In genomic region chr5:172985596-172985995, GRCh38 we compare ENCODE assay signal across 10 cellular contexts. TPM values are rescaled to one million over a fixed set of nuclear protein-coding genes. Genes with fewer than 3 reads are reported as not detected.
A peak's percentile ranks its signal among the peaks of the same experiment; 100 is the strongest.
DNase-seq lines count a peak whose midpoint lies in the region; ATAC-seq and TF ChIP-seq lines count a peak whose summit lies in the region.
"Had no signal": no experiment of that assay in that cellular context is flagged by ENCODE, and none has a peak within 500 bp of the region (broad histone marks: within the 10 kb centered on the region; RNA-seq: fewer than 3 reads in every experiment).

No MANE protein-coding gene starts in this region.

- CTCF ChIA-PET in activated CD8-positive, alpha-beta memory T cell treated with anti-CD3 and anti-CD28 coated beads, Interleukin-2, amount 10 ng/mL, durations not matched to agents 7 days and 5 days (lab: Charles Lee) = interaction anchor here (1.4 to 2.3 kb wide), 4 partner anchors 9 to 72 kb away, joined by 4 to 14 read pairs (median 6); no protein-coding TSS in a partner anchor

- no peak for ATAC-seq in activated CD8-positive, alpha-beta memory T cell treated with anti-CD3 and anti-CD28 coated beads, Interleukin-2, amount 10 ng/mL, durations not matched to agents 7 days and 5 days
- no peak for ATAC-seq in stimulated activated effector memory CD8-positive, alpha-beta T cell treated with anti-CD3 and anti-CD28 coated beads, Interleukin-12 subunit alpha, Interleukin-12 subunit beta, amount 100 ng/mL, for 72 hours
- ATAC-seq in HG02588 (IDR thresholded peaks at IDR 0.05; ENCODE audit: unreplicated experiment) (no peak), GM18909 (IDR thresholded peaks at IDR 0.05; ENCODE audit: poor library complexity, unreplicated experiment) (no peak), HG02642 (IDR thresholded peaks at IDR 0.05; ENCODE audit: poor library complexity, unreplicated experiment) (no peak)

- no peaks in the 10 kb centered on the region for H3K9me3 Mint-ChIP-seq in activated CD8-positive, alpha-beta memory T cell treated with anti-CD3 and anti-CD28 coated beads, Interleukin-2, amount 10 ng/mL, durations not matched to agents 7 days and 5 days (ENCODE audit: low read depth)
- H3K9me3 Mint-ChIP-seq in stimulated activated effector memory CD8-positive, alpha-beta T cell treated with anti-CD3 and anti-CD28 coated beads, Interleukin-12 subunit alpha, Interleukin-12 subunit beta, amount 100 ng/mL, for 72 hours = no peaks in the 10 kb centered on the region

- no peaks in the 10 kb centered on the region for H3K9me2 ChIP-seq in SU-DHL-6 (replicated peaks; ENCODE audit: insufficient read depth, low read length)

- DNase-seq in activated CD8-positive, alpha-beta memory T cell treated with anti-CD3 and anti-CD28 coated beads, Interleukin-2, amount 10 ng/mL, durations not matched to agents 7 days and 5 days = no peak
- DNase-seq in activated CD8-positive, alpha-beta memory T cell treated with anti-CD3 and anti-CD28 coated beads, Interleukin-2, amount 50 U/mL, for 48 hours = no peak
- no peak for DNase-seq in esophagus muscularis mucosa (ENCODE audit: extremely low spot score)
- DNase-seq in stimulated activated effector memory CD8-positive, alpha-beta T cell treated with anti-CD3 and anti-CD28 coated beads, Interleukin-12 subunit alpha, Interleukin-12 subunit beta, amount 100 ng/mL, for 72 hours (ENCODE audit: low spot score in 2 of 2) = no peak
- DNase-seq: C1 segment of cervical spinal cord, SHP77 had no signal

- intact Hi-C loops in esophagus muscularis mucosa (cut with DNase I) = loop anchor here (2.0 kb wide), 1 partner anchor 71 kb away; the partner anchor contains the start of gene CREBRF

- peak overlapping the region; percentile 94 for H3K4me3 Mint-ChIP-seq in activated CD8-positive, alpha-beta memory T cell treated with anti-CD3 and anti-CD28 coated beads, Interleukin-2, amount 10 ng/mL, durations not matched to agents 7 days and 5 days
- peak overlapping the region; percentile 94 for H3K4me3 Mint-ChIP-seq in stimulated activated effector memory CD8-positive, alpha-beta T cell treated with anti-CD3 and anti-CD28 coated beads, Interleukin-12 subunit alpha, Interleukin-12 subunit beta, amount 100 ng/mL, for 72 hours

- TF ChIP-seq CTCF in SU-DHL-6 (IDR thresholded peaks at IDR 0.05; ENCODE audit: insufficient read depth, low read length, poor library complexity, severe bottlenecking) (no peak), esophagus muscularis mucosa (IDR thresholded peaks at IDR 0.05) (no peak)

- H3K4me1 ChIP-seq in esophagus muscularis mucosa = peaks cover 17 to 63% (median 50%) of the 10 kb centered on the region in 4 donors

- H3K9ac ChIP-seq in SU-DHL-6 (ENCODE audit: low read length) = 0 out of 2 replicates have a peak overlapping the region, but pooled peaks have one; percentile 3

- H3K27me3 Mint-ChIP-seq in activated CD8-positive, alpha-beta memory T cell treated with anti-CD3 and anti-CD28 coated beads, Interleukin-2, amount 10 ng/mL, durations not matched to agents 7 days and 5 days = no peaks in the 10 kb centered on the region

- H3K36me3 ChIP-seq in SU-DHL-6 (ENCODE audit: low read length) (no peaks in the 10 kb centered on the region), esophagus muscularis mucosa (peaks cover 0 to 35% (median 23%) of the 10 kb centered on the region in 4 donors)

- H3K27me3 ChIP-seq in SU-DHL-6 (ENCODE audit: low read length) = no peaks in the 10 kb centered on the region
- H3K27me3 ChIP-seq in esophagus muscularis mucosa = no peaks in the 10 kb centered on the region

- H4K20me1 ChIP-seq in SU-DHL-6 (ENCODE audit: low read depth, low read length) = 0 out of 2 replicates have a peak, but pooled peaks cover 8% of the 10 kb centered on the region

- no peak overlapping the region for H2AFZ ChIP-seq in SU-DHL-6 (ENCODE audit: low read depth, low read length, severe bottlenecking)

- H3K36me3 Mint-ChIP-seq in activated CD8-positive, alpha-beta memory T cell treated with anti-CD3 and anti-CD28 coated beads, Interleukin-2, amount 10 ng/mL, durations not matched to agents 7 days and 5 days = peaks cover 30% of the 10 kb centered on the region
- H3K36me3 Mint-ChIP-seq in stimulated activated effector memory CD8-positive, alpha-beta T cell treated with anti-CD3 and anti-CD28 coated beads, Interleukin-12 subunit alpha, Interleukin-12 subunit beta, amount 100 ng/mL, for 72 hours = peaks cover 66% of the 10 kb centered on the region

- H3K4me1 Mint-ChIP-seq in activated CD8-positive, alpha-beta memory T cell treated with anti-CD3 and anti-CD28 coated beads, Interleukin-2, amount 10 ng/mL, durations not matched to agents 7 days and 5 days = peaks cover 24% of the 10 kb centered on the region
- peaks cover 16% of the 10 kb centered on the region for H3K4me1 Mint-ChIP-seq in stimulated activated effector memory CD8-positive, alpha-beta T cell treated with anti-CD3 and anti-CD28 coated beads, Interleukin-12 subunit alpha, Interleukin-12 subunit beta, amount 100 ng/mL, for 72 hours

- TF ChIP-seq EP300 in esophagus muscularis mucosa (IDR thresholded peaks at IDR 0.05) = no peak

- peaks cover 68% of the 10 kb centered on the region for H3K79me2 ChIP-seq in SU-DHL-6 (ENCODE audit: insufficient read depth, low read length)

- H3K27ac Mint-ChIP-seq in activated CD8-positive, alpha-beta memory T cell treated with anti-CD3 and anti-CD28 coated beads, Interleukin-2, amount 10 ng/mL, durations not matched to agents 7 days and 5 days = peak overlapping the region; percentile 69
- peak overlapping the region; percentile 65 for H3K27ac Mint-ChIP-seq in stimulated activated effector memory CD8-positive, alpha-beta T cell treated with anti-CD3 and anti-CD28 coated beads, Interleukin-12 subunit alpha, Interleukin-12 subunit beta, amount 100 ng/mL, for 72 hours

- no peak for TF ChIP-seq POLR2A in esophagus muscularis mucosa (IDR thresholded peaks at IDR 0.05; ENCODE audit: low read depth)

- H3K27ac ChIP-seq in SU-DHL-6 (ENCODE audit: low read depth, low read length) (peak overlapping the region; percentile 33; the same call in 1 of the 2 replicates), esophagus muscularis mucosa (replicated peaks in 1 of 4) (peak overlapping the region in 1 of 4 donors; percentile 34)

- H3F3A ChIP-seq in SU-DHL-6 (ENCODE audit: insufficient read depth) = peaks cover 9% of the 10 kb centered on the region

- peak overlapping the region; percentile 96 for H3K4me3 ChIP-seq in SU-DHL-6 (ENCODE audit: insufficient read depth, low read length, poor library complexity, severe bottlenecking)
- peak overlapping the region; percentile 12 to 95 (median 90) for H3K4me3 ChIP-seq in esophagus muscularis mucosa

- H3K9me3 ChIP-seq in SU-DHL-6 (ENCODE audit: insufficient read depth, low read length) = no peaks in the 10 kb centered on the region
- no peaks in the 10 kb centered on the region for H3K9me3 ChIP-seq in esophagus muscularis mucosa

- peak overlapping the region; percentile 63 for H3K4me2 ChIP-seq in SU-DHL-6 (ENCODE audit: low read depth, low read length, poor library complexity, severe bottlenecking)

RNA-seq across cellular contexts. Expression of gene ATP6V0E1, which starts 2.0 kb away (rescaled TPM):
- total RNA-seq in activated CD8-positive, alpha-beta memory T cell treated with anti-CD3 and anti-CD28 coated beads, Interleukin-2, amount 10 ng/mL, durations not matched to agents 7 days and 5 days = 100 to 1,000 TPM; 110 to 144 TPM
- total RNA-seq in esophagus muscularis mucosa = 100 to 1,000 TPM; 106 to 210 (median 133) TPM

RNA-seq across cellular contexts. Expression of gene RPL26L1, which starts 26.4 kb away (rescaled TPM):
- total RNA-seq in activated CD8-positive, alpha-beta memory T cell treated with anti-CD3 and anti-CD28 coated beads, Interleukin-2, amount 10 ng/mL, durations not matched to agents 7 days and 5 days = 10 to 100 TPM; 44.4 to 52.0 TPM
- total RNA-seq in esophagus muscularis mucosa = 10 to 100 TPM; 17.8 to 25.8 (median 22.1) TPM
